In the genomic region with DNA sequence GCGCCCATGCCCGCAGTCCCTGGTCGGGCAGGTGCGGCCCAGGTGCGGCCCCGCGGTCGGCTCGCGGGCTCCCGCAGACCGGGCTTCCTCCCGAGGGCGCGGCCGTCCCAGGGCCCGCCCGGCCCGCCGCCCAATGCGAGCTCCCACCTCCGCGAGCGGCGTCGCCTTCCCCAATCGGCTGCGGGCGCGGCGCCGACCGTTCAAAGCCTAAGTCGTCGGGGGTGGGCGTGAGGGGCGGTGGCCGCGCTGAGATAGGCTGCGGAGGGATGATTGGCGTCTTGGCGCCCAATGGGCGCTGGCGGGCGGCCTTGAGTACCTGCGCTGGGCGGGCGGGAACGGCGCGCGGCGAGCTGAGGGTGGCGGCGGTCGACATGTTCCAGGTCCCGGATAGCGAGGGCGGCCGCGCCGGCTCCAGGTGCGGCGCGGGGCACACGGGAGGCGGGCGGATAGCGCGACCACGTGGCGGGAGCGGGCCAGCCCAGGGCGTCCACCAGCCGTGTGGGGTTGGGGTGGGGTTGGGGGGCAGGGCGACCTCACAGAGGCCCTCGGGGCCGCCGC, we compare ENCODE assay signal across 8 cellular contexts. TPM values are rescaled to one million over a fixed set of nuclear protein-coding genes. Genes with fewer than 3 reads are reported as not detected.
DNase-seq lines count a peak whose midpoint lies in the region; ATAC-seq, FAIRE-seq and TF ChIP-seq lines count a peak whose summit lies in the region.

A gene with protein sequence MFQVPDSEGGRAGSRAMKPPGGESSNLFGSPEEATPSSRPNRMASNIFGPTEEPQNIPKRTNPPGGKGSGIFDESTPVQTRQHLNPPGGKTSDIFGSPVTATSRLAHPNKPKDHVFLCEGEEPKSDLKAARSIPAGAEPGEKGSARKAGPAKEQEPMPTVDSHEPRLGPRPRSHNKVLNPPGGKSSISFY (plus strand): TSS at position 338 of the 558 bp plus-strand sequence. CDS start 34 bp downstream, at position 372.

- H3K4me1 ChIP-seq in adipocyte (ENCODE audit: control insufficient read depth, insufficient read depth, low read length) (peaks cover 6% of the 10 kb centered on the region), heart right ventricle (peaks cover 3 to 15% (median 6%) of the 10 kb centered on the region in 9 donors), upper lobe of left lung (peaks cover 7 to 26% (median 18%) of the 10 kb centered on the region in 4 donors)

- H3K27me3 ChIP-seq in adipocyte (replicated peaks; ENCODE audit: control insufficient read depth, insufficient read depth, low read length) (no peaks in the 10 kb centered on the region), heart right ventricle (no peaks in the 10 kb centered on the region), upper lobe of left lung (no peaks in the 10 kb centered on the region)

- intact Hi-C loops in heart right ventricle (cut with DNase I): loop anchor here in 1 of 10 donors (2.0 kb wide), 1 partner anchor 29 kb away; a partner anchor contains a TSS
- intact Hi-C loops in posterior vena cava (cut with DNase I): no loop called here

- TF ChIP-seq CTCF in heart right ventricle (IDR thresholded peaks at IDR 0.05) (peak in 2 of 9 donors; percentile 7 to 13), upper lobe of left lung (IDR thresholded peaks at IDR 0.05) (peak in 2 of 6 experiments; percentile 7 to 17)

- H3K4me3 ChIP-seq in adipocyte (ENCODE audit: low read length): peak within 1 kb of the TSS; percentile 79
- peak within 1 kb of the TSS; percentile 64 to 85 (median 77) for H3K4me3 ChIP-seq in heart right ventricle
- peak within 1 kb of the TSS; percentile 62 to 88 (median 77) for H3K4me3 ChIP-seq in upper lobe of left lung

- H3K36me3 ChIP-seq in adipocyte (ENCODE audit: control insufficient read depth, insufficient read depth, low read length, severe bottlenecking): peaks cover 32% of the 10 kb centered on the region
- peaks cover 0 to 33% (median 17%) of the 10 kb centered on the region in 9 donors for H3K36me3 ChIP-seq in heart right ventricle
- H3K36me3 ChIP-seq in upper lobe of left lung: peaks cover 0 to 27% (median 23%) of the 10 kb centered on the region in 4 donors

- TF ChIP-seq POLR2A in GM12891 (IDR thresholded peaks at IDR 0.05; ENCODE audit: low read depth, low read length) (no peak; the same call in 1 of the 2 replicates), upper lobe of left lung (IDR thresholded peaks at IDR 0.05) (peak in 1 of 4 donors; percentile 74)

- H3K9ac ChIP-seq in adipocyte (ENCODE audit: low read length): peak within 1 kb of the TSS; percentile 78

- peak; percentile 99 for DNase-seq in GM12891 (ENCODE audit: insufficient read length, low spot score)
- DNase-seq in NCI-H1436 treated with DMSO at 0.1 percent for 48 hours (lab: John Stamatoyannopoulos, UW): peak; percentile 87
- peak; percentile 91 for DNase-seq in T follicular helper cell (ENCODE audit: low read depth)
- peak; percentile 98 for DNase-seq in adipocyte (ENCODE audit: low read depth)
- DNase-seq in heart right ventricle: peak; percentile 97
- DNase-seq in posterior vena cava (ENCODE audit: low spot score): peak; percentile 98
- DNase-seq in upper lobe of left lung: peak; percentile 96 to 100

- H3K9me3 ChIP-seq in adipocyte (ENCODE audit: control insufficient read depth, low read length) (no peaks in the 10 kb centered on the region), heart right ventricle (no peaks in the 10 kb centered on the region), upper lobe of left lung (no peaks in the 10 kb centered on the region)

- ATAC-seq in HG02798 (IDR thresholded peaks at IDR 0.05; ENCODE audit: poor library complexity, unreplicated experiment): peak; percentile 96
- ATAC-seq in heart right ventricle: peak; percentile 97 to 99 (median 98)
- ATAC-seq in upper lobe of left lung (ENCODE audit: low FRiP score in 2 of 2): peak; percentile 98

- no peak for TF ChIP-seq EP300 in upper lobe of left lung (IDR thresholded peaks at IDR 0.05)

- H3K27ac ChIP-seq in heart right ventricle (peak within 1 kb of the TSS; percentile 2 to 85 (median 76)), upper lobe of left lung (peak within 1 kb of the TSS; percentile 63 to 81 (median 80))

- peak; percentile 99 for FAIRE-seq in GM12891 (lab: Jason Lieb, UNC)

- WGBS in heart right ventricle, 2 donors: 1% methylated on average over 47 to 79 of the region's 79 CpGs
- 0 to 1% methylated on average over 23 to 50 of the region's 79 CpGs for WGBS in upper lobe of left lung, 2 donors

TF ChIP-seq in GM12891, 5 proteins besides CTCF, POLR2A, EP300 and RAD21:
- TF ChIP-seq POLR2AphosphoS5 (IDR thresholded peaks at IDR 0.05; ENCODE audit: low read depth, low read length) (no peak; the same call in 1 of the 2 replicates), TAF1 (IDR thresholded peaks at IDR 0.05; ENCODE audit: low read depth, low read length) (0 out of 2 replicates have a peak, but pooled peaks have one; percentile 43), PAX5 (IDR thresholded peaks at IDR 0.05; ENCODE audit: insufficient read depth, low read length, severe bottlenecking) (no peak), POU2F2 (IDR thresholded peaks at IDR 0.05; ENCODE audit: low read depth, low read length) (no peak), SPI1 (IDR thresholded peaks at IDR 0.05; ENCODE audit: low read depth, low read length) (no peak)

RNA-seq across cellular contexts. Expression of the gene that starts here (rescaled TPM):
- polyA plus RNA-seq in GM12891 (2012; ENCODE audit: low read depth, missing spikeins): 43.7 TPM
- total RNA-seq in heart right ventricle (10 to 100 TPM; 20.2 to 57.5 (median 32.2) TPM), posterior vena cava (10 to 100 TPM; 23.3 to 31.1 TPM), upper lobe of left lung (10 to 100 TPM; 15.8 to 60.5 (median 38.3) TPM)
- 10 to 100 TPM; 10.0 to 38.1 TPM for polyA plus RNA-seq in heart right ventricle

Comparison
In these comparisons a context has a peak if more than half of its experiments do, and no peak if none do; other contexts are left out.
1. Peak in every context shown above with its lines: DNase-seq, ATAC-seq, H3K4me3 ChIP-seq and H3K27ac ChIP-seq.